ENCODE assay signal across 19 cellular contexts in genomic region chr16:87843678-87844373, GRCh38. TPM values are rescaled to one million over a fixed set of nuclear protein-coding genes. Genes with fewer than 3 reads are reported as not detected.
DNase-seq lines count a peak whose midpoint lies in the region; FAIRE-seq and TF ChIP-seq lines count a peak whose summit lies in the region.
"Had no signal": no experiment of that assay in that cellular context is flagged by ENCODE, and none has a peak within 500 bp of the region (broad histone marks: within the 10 kb centered on the region; RNA-seq: fewer than 3 reads in every experiment).

No MANE protein-coding gene starts in this region.

- no peak for DNase-seq in activated naive CD8-positive, alpha-beta T cell treated with anti-CD3 and anti-CD28 coated beads for 36 hours
- DNase-seq in astrocyte (ENCODE audit: low read depth), result no peak
- DNase-seq in stomach, result no peak
- no peak for DNase-seq in HEK293T (ENCODE audit: extremely low spot score)
- DNase-seq in D341Med (ENCODE audit: low spot score), result no peak
- DNase-seq in spleen, result no peak
- DNase-seq: activated CD4-positive, alpha-beta T cell treated with anti-CD3 and anti-CD28 coated beads for 4 hours; activated naive CD4-positive, alpha-beta T cell; midbrain; NCI-H187; RPMI8226; stimulated activated CD4-positive, alpha-beta T cell treated with anti-CD3 and anti-CD28 coated beads, Interleukin-12 subunit alpha, Interleukin-12 subunit beta, amount 100 ng/mL, for 4 hours; stimulated activated CD8-positive, alpha-beta memory T cell treated with anti-CD3 and anti-CD28 coated beads, Interleukin-4, amount 100 ng/mL, for 48 hours had no signal

- H3K4me1 ChIP-seq in astrocyte (ENCODE audit: insufficient read depth, low read length) (no peaks in the 10 kb centered on the region), liver (ENCODE audit: control insufficient read depth in 4 of 4, insufficient read depth in 4 of 4, low read length in 3 of 4) (peaks cover 28 to 93% (median 78%) of the 10 kb centered on the region in 4 donors), stomach (peaks cover 38 to 98% (median 70%) of the 10 kb centered on the region in 4 donors), spleen (peaks cover 0 to 47% (median 3%) of the 10 kb centered on the region in 6 donors)

- H2AFZ ChIP-seq in astrocyte (ENCODE audit: low read depth, low read length), result no peak overlapping the region

- H3K4me1 Mint-ChIP-seq in activated naive CD8-positive, alpha-beta T cell (ENCODE audit: low read depth), result peaks cover 9% of the 10 kb centered on the region
- H3K4me1 Mint-ChIP-seq in activated naive CD8-positive, alpha-beta T cell treated with anti-CD3 and anti-CD28 coated beads for 36 hours, result peaks cover 12% of the 10 kb centered on the region
- peaks cover 21% of the 10 kb centered on the region for H3K4me1 Mint-ChIP-seq in astrocyte (ENCODE audit: low read depth, unreplicated experiment)

- H3K9me3 Mint-ChIP-seq in activated naive CD8-positive, alpha-beta T cell (ENCODE audit: low read depth), result no peaks in the 10 kb centered on the region
- no peaks in the 10 kb centered on the region for H3K9me3 Mint-ChIP-seq in activated naive CD8-positive, alpha-beta T cell treated with anti-CD3 and anti-CD28 coated beads for 36 hours
- H3K9me3 Mint-ChIP-seq in astrocyte (ENCODE audit: unreplicated experiment), result peaks cover 3% of the 10 kb centered on the region
- H3K9me3 Mint-ChIP-seq: IgD-negative memory B cell, nephron had no signal

- no peak overlapping the region for H3K9ac ChIP-seq in astrocyte (ENCODE audit: low read length)
- H3K9ac ChIP-seq in liver (ENCODE audit: low read depth in 1 of 2, low read length in 2 of 2), result peak overlapping the region; percentile 39 to 96

- H3K9me3 ChIP-seq in astrocyte (ENCODE audit: insufficient read depth, low read depth, low read length) (no peaks in the 10 kb centered on the region), liver (ENCODE audit: control insufficient read depth in 4 of 4, low read length in 3 of 4) (no peaks in the 10 kb centered on the region), stomach (no peaks in the 10 kb centered on the region), spleen (no peaks in the 10 kb centered on the region)

- CTCF ChIA-PET in HEK293T (lab: Yijun Ruan, JAX), result no interaction called here

- H3K27me3 Mint-ChIP-seq in activated naive CD8-positive, alpha-beta T cell, result no peaks in the 10 kb centered on the region
- no peaks in the 10 kb centered on the region for H3K27me3 Mint-ChIP-seq in activated naive CD8-positive, alpha-beta T cell treated with anti-CD3 and anti-CD28 coated beads for 36 hours
- no peaks in the 10 kb centered on the region for H3K27me3 Mint-ChIP-seq in astrocyte (ENCODE audit: low read depth, unreplicated experiment)
- H3K27me3 Mint-ChIP-seq: IgD-negative memory B cell had no signal

- no peak for FAIRE-seq in astrocyte (lab: Jason Lieb, UNC)
- FAIRE-seq: frontal cortex had no signal

- POLR2A ChIA-PET in HEK293T (lab: Yijun Ruan, JAX), result no interaction called here

- H3K4me3 ChIP-seq in astrocyte (ENCODE audit: insufficient read depth, low read depth, low read length) (no peak overlapping the region), liver (ENCODE audit: low read depth in 1 of 3, low read length in 3 of 3) (peak overlapping the region in 2 of 3 donors; percentile 55 to 78), stomach (no peak overlapping the region), spleen (no peak overlapping the region)

- WGBS in liver, result 69% methylated on average over 33 of the region's 33 CpGs
- 79 to 91% (median 83%) methylated on average over 21 to 33 of the region's 33 CpGs for WGBS in stomach, 5 donors
- WGBS in spleen, 5 donors, result 84 to 90% (median 87%) methylated on average over 22 to 33 of the region's 33 CpGs

- peak overlapping the region; percentile 23 for H3K4me3 Mint-ChIP-seq in activated naive CD8-positive, alpha-beta T cell
- H3K4me3 Mint-ChIP-seq in activated naive CD8-positive, alpha-beta T cell treated with anti-CD3 and anti-CD28 coated beads for 36 hours, result no peak overlapping the region
- H3K4me3 Mint-ChIP-seq in astrocyte (ENCODE audit: unreplicated experiment), result no peak overlapping the region
- H3K4me3 Mint-ChIP-seq: IgD-negative memory B cell, nephron had no signal

- no peak for TF ChIP-seq EP300 in stomach (IDR thresholded peaks at IDR 0.05)

- peaks cover 98% of the 10 kb centered on the region for H4K20me1 ChIP-seq in astrocyte (ENCODE audit: insufficient read depth, low read length)

- no peak overlapping the region for H3K27ac Mint-ChIP-seq in activated naive CD8-positive, alpha-beta T cell
- H3K27ac Mint-ChIP-seq in activated naive CD8-positive, alpha-beta T cell treated with anti-CD3 and anti-CD28 coated beads for 36 hours, result no peak overlapping the region
- no peak overlapping the region for H3K27ac Mint-ChIP-seq in astrocyte (ENCODE audit: unreplicated experiment)
- H3K27ac Mint-ChIP-seq: nephron had no signal

- H3K79me2 ChIP-seq in astrocyte (ENCODE audit: insufficient read depth, low read length), result peaks cover 80% of the 10 kb centered on the region

- H3K27ac ChIP-seq in astrocyte (ENCODE audit: low read depth, low read length), result peak overlapping the region; percentile 26
- H3K27ac ChIP-seq in liver (ENCODE audit: low read depth in 1 of 2, low read length in 2 of 2), result peak overlapping the region; percentile 69 to 94
- H3K27ac ChIP-seq in stomach, result peak overlapping the region in 3 of 5 donors; percentile 15 to 89 (median 26)
- no peak overlapping the region for H3K27ac ChIP-seq in spleen
- H3K27ac ChIP-seq: HL-60 had no signal

- no peaks in the 10 kb centered on the region for H3K27me3 ChIP-seq in astrocyte (ENCODE audit: insufficient read depth, low read length)
- H3K27me3 ChIP-seq in liver (ENCODE audit: control insufficient read depth in 4 of 4, insufficient read depth in 4 of 4, low read length in 3 of 4), result no peaks in the 10 kb centered on the region
- H3K27me3 ChIP-seq in stomach, result no peaks in the 10 kb centered on the region
- H3K27me3 ChIP-seq in spleen (replicated peaks in 1 of 7), result no peaks in the 10 kb centered on the region

- TF ChIP-seq CTCF in astrocyte (IDR thresholded peaks at IDR 0.05; ENCODE audit: insufficient read depth, low read depth, low read length) (no peak), liver (IDR thresholded peaks at IDR 0.05; ENCODE audit: low read depth, low read length, missing input control) (no peak), stomach (IDR thresholded peaks at IDR 0.05) (no peak), spleen (IDR thresholded peaks at IDR 0.05 in 8 of 11, conservative IDR thresholded peaks at IDR 0.05 in 3 of 11) (no peak)

- TF ChIP-seq POLR2A in stomach (IDR thresholded peaks at IDR 0.05) (no peak), spleen (IDR thresholded peaks at IDR 0.05) (no peak)

- H3K4me2 ChIP-seq in astrocyte (ENCODE audit: low read length), result no peak overlapping the region

- no peak for TF ChIP-seq RAD21 in liver (IDR thresholded peaks at IDR 0.05)

- H3K36me3 Mint-ChIP-seq in activated naive CD8-positive, alpha-beta T cell, result no peaks in the 10 kb centered on the region
- peaks cover 25% of the 10 kb centered on the region for H3K36me3 Mint-ChIP-seq in activated naive CD8-positive, alpha-beta T cell treated with anti-CD3 and anti-CD28 coated beads for 36 hours
- H3K36me3 Mint-ChIP-seq in astrocyte (ENCODE audit: low read depth, unreplicated experiment), result peaks cover 12% of the 10 kb centered on the region
- H3K36me3 Mint-ChIP-seq: IgD-negative memory B cell had no signal

- peaks cover 16% of the 10 kb centered on the region for H3K36me3 ChIP-seq in astrocyte (ENCODE audit: insufficient read depth, low read length)
- peaks cover 0 to 2% (median 0%) of the 10 kb centered on the region in 4 donors for H3K36me3 ChIP-seq in liver (ENCODE audit: control insufficient read depth in 4 of 4, insufficient read depth in 3 of 4, low read depth in 1 of 4, low read length in 3 of 4)
- H3K36me3 ChIP-seq in stomach, result peaks cover 12 to 64% (median 21%) of the 10 kb centered on the region in 4 donors
- H3K36me3 ChIP-seq in spleen, result peaks cover 0 to 76% (median 13%) of the 10 kb centered on the region in 6 donors

- intact Hi-C loops in stomach (cut with DNase I; ENCODE audit: low total_unique reads) (no loop called here), spleen (cut with DNase I; ENCODE audit: low total_unique reads) (loop anchor here (10.0 kb wide), 1 partner anchor 69 kb away; no protein-coding TSS in a partner anchor)

TF ChIP-seq in liver, 16 proteins besides CTCF, POLR2A, EP300 and RAD21:
- TF ChIP-seq GABPA (IDR thresholded peaks at IDR 0.05 in 1 of 2, conservative IDR thresholded peaks at IDR 0.05 in 1 of 2), result no peak
- TF ChIP-seq ATF3 (IDR thresholded peaks at IDR 0.05), result no peak
- TF ChIP-seq EGR1 (IDR thresholded peaks at IDR 0.05; ENCODE audit: low read depth in 2 of 2), result no peak
- no peak for TF ChIP-seq MAX (IDR thresholded peaks at IDR 0.05)
TF ChIP-seq in liver: peak in this region for 0.

TF ChIP-seq in HEK293T, 16 proteins besides CTCF, POLR2A, EP300 and RAD21:
- TF ChIP-seq HDGF (IDR thresholded peaks at IDR 0.05; ENCODE audit: borderline replicate concordance) (no peak), L3MBTL2 (conservative IDR thresholded peaks at IDR 0.05) (no peak), LEF1 (IDR thresholded peaks at IDR 0.05; ENCODE audit: borderline replicate concordance) (no peak), ZNF384 (IDR thresholded peaks at IDR 0.05) (no peak), TARDBP (IDR thresholded peaks at IDR 0.05) (no peak), FOXA1 (IDR thresholded peaks at IDR 0.05) (no peak), BHLHE40 (IDR thresholded peaks at IDR 0.05; ENCODE audit: borderline replicate concordance) (no peak), SUZ12 (IDR thresholded peaks at IDR 0.05) (no peak), FOXM1 (IDR thresholded peaks at IDR 0.05; ENCODE audit: borderline replicate concordance) (no peak), CTBP1 (IDR thresholded peaks at IDR 0.05; ENCODE audit: borderline replicate concordance) (no peak), ARNT (IDR thresholded peaks at IDR 0.05) (no peak), ELF4 (IDR thresholded peaks at IDR 0.05) (no peak)

RNA-seq across cellular contexts. Expression of gene SLC7A5, which starts 25.5 kb away (rescaled TPM):
- 100 to 1,000 TPM; 298 to 301 TPM for total RNA-seq in activated naive CD8-positive, alpha-beta T cell treated with anti-CD3 and anti-CD28 coated beads for 36 hours
- total RNA-seq in astrocyte (815 and 816 TPM in 2 replicates), liver (10 to 100 TPM in 1 of 2 donors, 1 to 10 TPM in 1; 7.9 to 66.0 TPM), stomach (10 to 100 TPM in 3 of 5 donors, 1 to 10 TPM in 2; 1.4 to 24.1 (median 11.0) TPM), spleen (10 to 100 TPM in 6 of 7 donors, 1 to 10 TPM in 1; 9.8 to 30.6 (median 18.5) TPM)
- polyA plus RNA-seq in liver (10 to 100 TPM in 1 of 2 donors, 1 to 10 TPM in 1; 4.5 to 13.3 TPM), stomach (10 to 100 TPM in 1 of 3 donors, 1 to 10 TPM in 2; 3.5 to 74.8 (median 9.0) TPM), spleen (1 to 10 TPM; 2.5 to 7.3 (median 5.1) TPM)

Comparison
In these comparisons a context has a peak if more than half of its experiments do, and no peak if none do; other contexts are left out.
1. H3K27ac ChIP-seq: peak in astrocyte (single experiment), liver (2 of 2) and stomach (3 of 5); none in spleen (0 of 8).
2. H3K4me3 ChIP-seq: peak in liver (2 of 3); none in astrocyte (single experiment), stomach (0 of 4) and spleen (0 of 8).
3. RNA of gene SLC7A5, which starts 25.5 kb away (total RNA-seq): 815 to 816 TPM in astrocyte and 298 to 301 TPM in activated naive CD8-positive, alpha-beta T cell treated with anti-CD3 and anti-CD28 coated beads for 36 hours; 7.9 to 66.0 TPM in liver, 9.8 to 30.6 TPM in spleen and 1.4 to 24.1 TPM in stomach; every median in the first group is over 4 times any median in the second.